20 cellular contexts compared by ENCODE assay signal in the genomic region with DNA sequence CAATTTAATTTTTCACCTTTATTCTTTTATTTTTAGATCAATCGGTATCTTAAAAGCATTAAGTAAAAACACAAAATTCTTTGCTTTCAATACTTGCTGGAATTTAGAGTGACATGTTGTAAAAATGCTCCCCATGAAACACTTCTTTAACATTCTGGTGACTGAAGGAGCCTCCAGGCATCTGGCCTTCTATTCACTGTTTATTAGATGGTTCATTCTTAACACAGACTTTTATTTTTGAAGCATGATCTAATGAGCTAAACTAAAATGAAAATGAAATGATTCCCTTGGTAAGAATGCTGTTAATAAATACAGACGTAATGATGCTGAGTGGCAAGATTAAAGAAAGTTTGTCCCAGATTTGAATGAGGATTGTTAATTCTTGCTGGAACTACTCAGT.
"Had no signal": no experiment of that assay in that cellular context is flagged by ENCODE, and none has a peak within 500 bp of the region (broad histone marks: within the 10 kb centered on the region; RNA-seq: fewer than 3 reads in every experiment).

No MANE protein-coding gene starts in this region.

- H3K36me3 Mint-ChIP-seq: naive thymus-derived CD8-positive, alpha-beta T cell; neural progenitor cell had no signal

- H3K9me3 Mint-ChIP-seq: neural progenitor cell had no signal

- H3K27me3 ChIP-seq: esophagus squamous epithelium, gastrocnemius medialis, heart right ventricle, neural progenitor cell, ovary, right atrium auricular region, stomach had no signal

- H3K4me2 ChIP-seq: neural progenitor cell had no signal

- H3K27me3 Mint-ChIP-seq: dendritic cell treated with granulocyte-macrophage colony-stimulating factor and Interleukin-4, amounts not matched to agents 40 ng/mL and 50 ng/mL, for 4 days; effector memory CD8-positive, alpha-beta T cell; naive thymus-derived CD8-positive, alpha-beta T cell had no signal

- FAIRE-seq: islet of Langerhans had no signal

- H3K27ac Mint-ChIP-seq: dendritic cell treated with granulocyte-macrophage colony-stimulating factor and Interleukin-4, amounts not matched to agents 40 ng/mL and 50 ng/mL, for 4 days; effector memory CD8-positive, alpha-beta T cell; naive thymus-derived CD8-positive, alpha-beta T cell; neural progenitor cell had no signal

- H3K4me3 ChIP-seq: esophagus squamous epithelium, gastrocnemius medialis, heart right ventricle, mucosa of descending colon, neural progenitor cell, ovary, right atrium auricular region, stomach had no signal

- H3K36me3 ChIP-seq: esophagus squamous epithelium, gastrocnemius medialis, heart right ventricle, neural progenitor cell, ovary, right atrium auricular region, stomach had no signal

- DNase-seq: effector memory CD8-positive, alpha-beta T cell; esophagus squamous epithelium; gastrocnemius medialis; heart right ventricle; hypothalamus; kidney glomerular epithelial cell; mucosa of descending colon; naive thymus-derived CD8-positive, alpha-beta T cell; nucleus accumbens; ovary; small intestine; stimulated activated CD4-positive, alpha-beta T cell treated with anti-CD3 and anti-CD28 coated beads, Interleukin-12 subunit alpha, Interleukin-12 subunit beta, amount 100 ng/mL, for 4 hours; stimulated activated naive CD4-positive, alpha-beta T cell; stomach; substantia nigra; trophoblast cell had no signal

- H3K9me3 ChIP-seq: gastrocnemius medialis, mucosa of descending colon, ovary, right atrium auricular region, stomach had no signal

- H3K4me1 ChIP-seq: esophagus squamous epithelium, gastrocnemius medialis, neural progenitor cell, right atrium auricular region, stomach had no signal

- H3K4me3 Mint-ChIP-seq: dendritic cell treated with granulocyte-macrophage colony-stimulating factor and Interleukin-4, amounts not matched to agents 40 ng/mL and 50 ng/mL, for 4 days; effector memory CD8-positive, alpha-beta T cell; naive thymus-derived CD8-positive, alpha-beta T cell; neural progenitor cell had no signal

- H3K9ac ChIP-seq: neural progenitor cell had no signal

- ATAC-seq: effector memory CD8-positive, alpha-beta T cell; gastrocnemius medialis; heart right ventricle; mucosa of descending colon; naive thymus-derived CD8-positive, alpha-beta T cell had no signal

- H3K27ac ChIP-seq: esophagus squamous epithelium, gastrocnemius medialis, heart right ventricle, neural progenitor cell, ovary, right atrium auricular region, stomach had no signal

- H3K4me1 Mint-ChIP-seq: naive thymus-derived CD8-positive, alpha-beta T cell; neural progenitor cell had no signal

- H2AFZ ChIP-seq: neural progenitor cell had no signal
